8 cellular contexts compared by ENCODE assay signal in the genomic region with DNA sequence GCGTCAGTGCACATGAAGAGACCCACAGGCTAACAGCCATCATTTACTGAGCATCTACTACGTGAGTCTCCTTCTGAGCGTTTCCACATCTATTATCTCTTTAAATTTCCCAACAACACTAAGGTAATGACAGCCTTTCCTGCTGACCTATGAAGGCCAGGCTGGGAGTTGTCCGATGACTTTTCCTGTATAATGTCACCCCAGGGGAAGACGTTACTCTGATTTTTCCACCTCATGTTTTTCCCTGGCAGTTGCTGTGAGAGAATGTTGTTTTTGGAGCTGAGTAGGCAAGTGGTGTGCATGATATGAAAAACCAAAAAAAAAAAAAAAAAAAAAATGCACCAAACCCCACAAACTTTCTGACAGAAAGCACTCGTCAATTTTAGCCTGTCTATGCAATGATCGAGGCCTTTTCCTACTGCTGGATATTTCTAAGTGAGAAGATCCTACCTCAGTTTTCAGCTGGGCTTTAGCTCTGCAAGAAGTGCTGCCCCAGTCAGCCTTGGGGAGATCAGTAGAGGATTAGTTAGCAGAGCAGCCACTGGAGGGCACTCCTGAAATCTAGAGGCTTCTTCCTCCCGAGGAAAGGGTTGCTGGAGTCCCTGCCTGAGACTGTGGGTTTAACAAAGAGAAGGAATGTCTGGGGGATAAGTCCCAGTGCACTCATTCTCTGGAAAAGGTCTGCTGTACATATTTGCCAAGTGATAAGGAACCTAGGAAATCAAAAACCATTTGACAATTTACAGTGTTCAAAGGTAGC.
DNase-seq lines count a peak whose midpoint lies in the region; ATAC-seq and TF ChIP-seq lines count a peak whose summit lies in the region.

No MANE protein-coding gene starts in this region.

- peak overlapping the region in 1 of 2 donors; percentile 15 for H3K27ac ChIP-seq in thoracic aorta

- peaks cover 74% of the 10 kb centered on the region for H3K4me1 Mint-ChIP-seq in brain

- no peaks in the 10 kb centered on the region for H3K36me3 ChIP-seq in thoracic aorta

- H3K27me3 Mint-ChIP-seq in brain: peaks cover 2% of the 10 kb centered on the region

- peak overlapping the region in 1 of 5 experiments; percentile 8 for H3K4me3 Mint-ChIP-seq in brain

- no peaks in the 10 kb centered on the region for H3K27me3 ChIP-seq in thoracic aorta (replicated peaks; ENCODE audit: insufficient read depth)

- TF ChIP-seq CTCF in GM13976 (IDR thresholded peaks at IDR 0.05; ENCODE audit: borderline replicate concordance, control extremely low read depth, extremely low read depth, insufficient read depth, missing control alignments): peak; percentile 53
- TF ChIP-seq CTCF in brain (conservative IDR thresholded peaks at IDR 0.05): peak; percentile 44 to 51
- TF ChIP-seq CTCF in thoracic aorta (IDR thresholded peaks at IDR 0.05): peak; percentile 40

- ATAC-seq in HG03103 (IDR thresholded peaks at IDR 0.05; ENCODE audit: low read depth, unreplicated experiment) (peak; percentile 78), thoracic aorta (ENCODE audit: insufficient number of reproducible peaks, low FRiP score, low read depth) (no peak)

- H3K9me3 Mint-ChIP-seq in brain: peaks cover 0 to 17% (median 10%) of the 10 kb centered on the region in 5 experiments

- H3K36me3 Mint-ChIP-seq in brain: peaks cover 15% of the 10 kb centered on the region

- in situ Hi-C loops in GM13976 (cut with MboI; ENCODE audit: low sequenced_read_pairs, unreplicated experiment): no loop called here

- no peak overlapping the region for H3K4me3 ChIP-seq in thoracic aorta

- H3K27ac Mint-ChIP-seq in brain: peak overlapping the region in 2 of 5 experiments; percentile 21 to 55

- peak; percentile 14 to 54 for DNase-seq in AML-193 (lab: John Stamatoyannopoulos, UW)
- peak; percentile 30 for DNase-seq in GM13976 (ENCODE audit: low spot score)
- peak; percentile 37 for DNase-seq in NCI-H446 treated with DMSO at 0.1 percent for 48 hours (lab: John Stamatoyannopoulos, UW)
- peak; percentile 89 for DNase-seq in islet precursor cell
- DNase-seq in thoracic aorta (ENCODE audit: low spot score): peak; percentile 6
- DNase-seq in GDM1 (lab: John Stamatoyannopoulos, UW): no peak

- H3K4me1 ChIP-seq in thoracic aorta (ENCODE audit: control insufficient read depth in 1 of 2, low read depth in 2 of 2): peaks cover 17 to 44% of the 10 kb centered on the region in 2 donors

- no peaks in the 10 kb centered on the region for H3K9me3 ChIP-seq in thoracic aorta
